13 cellular contexts compared by ENCODE assay signal in genomic region chr1:41671116-41671755, GRCh38.
DNase-seq lines count a peak whose midpoint lies in the region; ATAC-seq and TF ChIP-seq lines count a peak whose summit lies in the region.
"Had no signal": no experiment of that assay in that cellular context is flagged by ENCODE, and none has a peak within 500 bp of the region (broad histone marks: within the 10 kb centered on the region; RNA-seq: fewer than 3 reads in every experiment).

No MANE protein-coding gene starts in this region.

- H3K9me3 Mint-ChIP-seq in IgD-negative memory B cell (no peaks in the 10 kb centered on the region), nephron (no peaks in the 10 kb centered on the region)
- H3K9me3 Mint-ChIP-seq in central memory CD8-positive, alpha-beta T cell: no peaks in the 10 kb centered on the region
- H3K9me3 Mint-ChIP-seq: neural crest cell had no signal

- POLR2A ChIA-PET in GM10248 (lab: Yijun Ruan, JAX): no interaction called here

- intact Hi-C loops in left colon (cut with DNase I, micrococcal nuclease): no loop called here

- peak; percentile 19 to 67 for DNase-seq in NCI-H524 (lab: John Stamatoyannopoulos, UW)
- DNase-seq in NCI-H524 treated with DMSO at 0.1 percent for 48 hours (lab: John Stamatoyannopoulos, UW): no peak
- DNase-seq in central memory CD8-positive, alpha-beta T cell (ENCODE audit: low spot score in 2 of 2): no peak
- DNase-seq in GM10248 (ENCODE audit: extremely low spot score): no peak
- DNase-seq in left colon: no peak
- DNase-seq: DMS153, KBM-7, NCI-H1436 treated with DMSO at 0.1 percent for 48 hours, NCI-H526 treated with DMSO at 0.1 percent for 48 hours had no signal

- ATAC-seq in central memory CD8-positive, alpha-beta T cell (replicated peaks; ENCODE audit: extremely low read depth, poor library complexity, severe bottlenecking): no peak
- ATAC-seq in HG02970 (IDR thresholded peaks at IDR 0.05; ENCODE audit: low FRiP score, unreplicated experiment) (no peak), left colon (no peak)

- H3K4me1 Mint-ChIP-seq in IgD-negative memory B cell: peaks cover 63 to 79% (median 73%) of the 10 kb centered on the region in 3 donors
- peaks cover 79% of the 10 kb centered on the region for H3K4me1 Mint-ChIP-seq in central memory CD8-positive, alpha-beta T cell
- H3K4me1 Mint-ChIP-seq in nephron: peaks cover 70% of the 10 kb centered on the region

- CTCF ChIA-PET in GM10248 (lab: Yijun Ruan, JAX): interaction anchor here (2.2 kb wide), 1 partner anchor 11 kb away, joined by 18 read pairs; no protein-coding TSS in a partner anchor

- H3K4me3 Mint-ChIP-seq in IgD-negative memory B cell (peak overlapping the region in 3 of 4 donors; percentile 0 to 81 (median 47)), nephron (peak overlapping the region in 1 of 3 experiments; percentile 40)
- H3K4me3 Mint-ChIP-seq in central memory CD8-positive, alpha-beta T cell: no peak overlapping the region
- H3K4me3 Mint-ChIP-seq: neural crest cell had no signal

- H3K36me3 Mint-ChIP-seq in IgD-negative memory B cell: no peaks in the 10 kb centered on the region
- no peaks in the 10 kb centered on the region for H3K36me3 Mint-ChIP-seq in central memory CD8-positive, alpha-beta T cell (ENCODE audit: insufficient read depth)
- no peaks in the 10 kb centered on the region for H3K36me3 Mint-ChIP-seq in nephron (ENCODE audit: low read depth)

- H3K27me3 Mint-ChIP-seq in IgD-negative memory B cell: no peaks in the 10 kb centered on the region
- H3K27me3 Mint-ChIP-seq in central memory CD8-positive, alpha-beta T cell: no peaks in the 10 kb centered on the region
- H3K27me3 Mint-ChIP-seq in nephron (ENCODE audit: low read depth): peaks cover 31% of the 10 kb centered on the region

- H3K27ac Mint-ChIP-seq in IgD-negative memory B cell (peak overlapping the region; percentile 1 to 86 (median 53)), nephron (peak overlapping the region in 2 of 3 experiments; percentile 72 to 74)
- peak overlapping the region; percentile 75 for H3K27ac Mint-ChIP-seq in central memory CD8-positive, alpha-beta T cell (ENCODE audit: low read depth)

- TF ChIP-seq CTCF in nephron (IDR thresholded peaks at IDR 0.05; ENCODE audit: unreplicated experiment in 3 of 3) (no peak), GM10248 (IDR thresholded peaks at IDR 0.05; ENCODE audit: control extremely low read depth, extremely low read depth, low read depth, missing control alignments) (no peak)

Comparison
In these comparisons a context has a peak if more than half of its experiments do, and no peak if none do; other contexts are left out.
1. DNase-seq: peak in NCI-H524 (2 of 2); none in NCI-H524 treated with DMSO at 0.1 percent for 48 hours (single experiment), central memory CD8-positive, alpha-beta T cell (0 of 2), GM10248 (single experiment) and left colon (0 of 2).
2. Peak in every context shown above with its lines, with median percentiles within 50 percentile points of each other: H3K27ac Mint-ChIP-seq.